ENCODE assay signal across 27 cellular contexts in the genomic region with DNA sequence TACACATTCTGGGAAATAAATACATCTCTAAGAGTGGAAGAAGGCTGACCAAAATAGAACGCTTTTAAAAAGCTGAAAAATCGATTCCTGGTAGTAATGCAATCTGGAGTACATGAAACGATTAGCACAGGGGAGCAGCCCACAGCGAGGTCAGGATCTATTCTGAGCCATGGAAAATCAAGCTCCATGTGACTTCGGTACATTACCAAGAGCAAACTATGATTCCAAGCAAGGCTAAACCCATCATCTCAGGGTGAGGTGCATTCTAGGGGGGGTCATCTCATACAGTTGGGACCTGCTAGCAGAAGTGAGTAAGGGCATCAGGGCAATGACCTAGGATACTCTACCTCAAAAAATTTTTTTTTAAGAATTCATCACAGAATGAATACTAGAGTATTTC.
"Had no signal": no experiment of that assay in that cellular context is flagged by ENCODE, and none has a peak within 500 bp of the region (broad histone marks: within the 10 kb centered on the region; RNA-seq: fewer than 3 reads in every experiment).

No MANE protein-coding gene starts in this region.

- H3K27ac Mint-ChIP-seq: activated CD4-positive, alpha-beta T cell treated with anti-CD3 and anti-CD28 coated beads for 36 hours; activated CD4-positive, alpha-beta T cell treated with anti-CD3 and anti-CD28 coated beads, Interleukin-2, amount 10 ng/mL, durations not matched to agents 24 days and 14 days; activated CD8-positive, alpha-beta T cell treated with anti-CD3 and anti-CD28 coated beads for 36 hours; activated naive CD8-positive, alpha-beta T cell; activated T-helper 17 cell treated with anti-CD3 and anti-CD28 coated beads, Interleukin-2, amount 50 U/mL, for 72 hours; dendritic cell treated with granulocyte-macrophage colony-stimulating factor and Interleukin-4, amounts not matched to agents 40 ng/mL and 50 ng/mL, for 4 days; endodermal cell had no signal

- H3K4me3 Mint-ChIP-seq: activated CD4-positive, alpha-beta T cell treated with anti-CD3 and anti-CD28 coated beads for 36 hours; activated CD4-positive, alpha-beta T cell treated with anti-CD3 and anti-CD28 coated beads, Interleukin-2, amount 10 ng/mL, durations not matched to agents 24 days and 14 days; activated CD8-positive, alpha-beta T cell treated with anti-CD3 and anti-CD28 coated beads for 36 hours; activated naive CD8-positive, alpha-beta T cell; activated T-cell treated with anti-CD3 and anti-CD28 coated beads, Interleukin-2, amount 50 U/mL, for 4 hours; activated T-helper 17 cell treated with anti-CD3 and anti-CD28 coated beads, Interleukin-2, amount 50 U/mL, for 72 hours; central memory CD8-positive, alpha-beta T cell; dendritic cell treated with granulocyte-macrophage colony-stimulating factor and Interleukin-4, amounts not matched to agents 40 ng/mL and 50 ng/mL, for 4 days; endodermal cell had no signal

- H3K9me3 Mint-ChIP-seq: activated CD4-positive, alpha-beta T cell treated with anti-CD3 and anti-CD28 coated beads, Interleukin-2, amount 10 ng/mL, durations not matched to agents 24 days and 14 days; dendritic cell treated with granulocyte-macrophage colony-stimulating factor and Interleukin-4, amounts not matched to agents 40 ng/mL and 50 ng/mL, for 4 days; endodermal cell had no signal

- H3K36me3 ChIP-seq: brain microvascular endothelial cell had no signal

- ATAC-seq: activated CD4-positive, alpha-beta T cell treated with anti-CD3 and anti-CD28 coated beads for 36 hours; activated CD8-positive, alpha-beta T cell treated with anti-CD3 and anti-CD28 coated beads for 36 hours; activated T-cell treated with anti-CD3 and anti-CD28 coated beads, Interleukin-2, amount 50 U/mL, for 4 hours; activated T-helper 17 cell treated with anti-CD3 and anti-CD28 coated beads, Interleukin-2, amount 50 U/mL, for 72 hours; esophagus mucosa had no signal

- H3K27ac ChIP-seq: brain microvascular endothelial cell, coronary artery, dorsolateral prefrontal cortex had no signal

- H3K4me1 Mint-ChIP-seq: activated CD4-positive, alpha-beta T cell treated with anti-CD3 and anti-CD28 coated beads for 36 hours; activated CD4-positive, alpha-beta T cell treated with anti-CD3 and anti-CD28 coated beads, Interleukin-2, amount 10 ng/mL, durations not matched to agents 24 days and 14 days; activated T-helper 17 cell treated with anti-CD3 and anti-CD28 coated beads, Interleukin-2, amount 50 U/mL, for 72 hours; central memory CD8-positive, alpha-beta T cell had no signal

- H3K27me3 Mint-ChIP-seq: activated CD4-positive, alpha-beta T cell treated with anti-CD3 and anti-CD28 coated beads for 36 hours; activated CD4-positive, alpha-beta T cell treated with anti-CD3 and anti-CD28 coated beads, Interleukin-2, amount 10 ng/mL, durations not matched to agents 24 days and 14 days; activated CD8-positive, alpha-beta T cell treated with anti-CD3 and anti-CD28 coated beads for 36 hours; activated naive CD8-positive, alpha-beta T cell; activated T-helper 17 cell treated with anti-CD3 and anti-CD28 coated beads, Interleukin-2, amount 50 U/mL, for 72 hours; central memory CD8-positive, alpha-beta T cell had no signal

- H3K4me3 ChIP-seq: coronary artery, dorsolateral prefrontal cortex had no signal

- H3K27me3 ChIP-seq: brain microvascular endothelial cell, dorsolateral prefrontal cortex had no signal

- DNase-seq: activated CD4-positive, alpha-beta T cell treated with anti-CD3 and anti-CD28 coated beads for 36 hours; activated CD4-positive, alpha-beta T cell treated with anti-CD3 and anti-CD28 coated beads, Interleukin-2, amount 10 ng/mL, durations not matched to agents 24 days and 14 days; activated CD4-positive, alpha-beta T cell treated with anti-CD3 and anti-CD28 coated beads, Interleukin-2, amount 50 U/mL, for 4 hours; activated CD4-positive, CD25-positive, alpha-beta regulatory T cell; activated CD4-positive, CD25-positive, alpha-beta regulatory T cell treated with anti-CD3 and anti-CD28 coated beads, Interleukin-2, amount 50 U/mL, for 72 hours; activated CD8-positive, alpha-beta memory T cell treated with anti-CD3 and anti-CD28 coated beads for 24 hours; activated CD8-positive, alpha-beta T cell treated with anti-CD3 and anti-CD28 coated beads for 36 hours; activated effector memory CD4-positive, alpha-beta T cell treated with Interleukin-2 at 50 U/mL for 16 hours; activated gamma-delta T cell treated with Interleukin-2 at 50 U/mL for 16 hours; activated naive CD4-positive, alpha-beta T cell treated with anti-CD3 and anti-CD28 coated beads, Interleukin-2, amount 50 U/mL, for 16 hours; activated naive CD4-positive, alpha-beta T cell treated with Interleukin-2 at 50 U/mL for 16 hours; activated T-cell treated with anti-CD3 and anti-CD28 coated beads, Interleukin-2, amount 50 U/mL, for 4 hours; amniotic stem cell; anterior cingulate cortex; brain microvascular endothelial cell; dorsolateral prefrontal cortex; effector memory CD4-positive, alpha-beta T cell; endodermal cell; foreskin melanocyte; head of caudate nucleus; T-helper 2 cell had no signal
